In genomic region chr15:79219393-79220056, GRCh38 we compare ENCODE assay signal across 24 cellular contexts.
"Had no signal": no experiment of that assay in that cellular context is flagged by ENCODE, and none has a peak within 500 bp of the region (broad histone marks: within the 10 kb centered on the region; RNA-seq: fewer than 3 reads in every experiment).

No MANE protein-coding gene starts in this region.

- H3K4me3 ChIP-seq: Peyer's patch had no signal

- H3K36me3 ChIP-seq: brain microvascular endothelial cell, Peyer's patch had no signal

- H3K27me3 ChIP-seq: brain microvascular endothelial cell, Peyer's patch had no signal

- H3K4me1 ChIP-seq: Peyer's patch had no signal

- ATAC-seq: activated CD8-positive, alpha-beta T cell treated with anti-CD3 and anti-CD28 coated beads, Interleukin-2, amount 10 ng/mL, durations not matched to agents 7 days and 5 days; activated naive CD4-positive, alpha-beta T cell treated with anti-CD3 and anti-CD28 coated beads, Interleukin-2, amount 50 U/mL, for 72 hours; activated naive CD8-positive, alpha-beta T cell treated with anti-CD3 and anti-CD28 coated beads, Interleukin-2, amount 50 U/mL, for 24 hours; activated T-cell treated with anti-CD3 and anti-CD28 coated beads, Interleukin-2, amount 50 U/mL, for 4 hours; HepG2; T-helper 17 cell; WTC11 had no signal

- H3K4me2 ChIP-seq: KMS-11 had no signal

- DNase-seq: activated CD4-positive, alpha-beta T cell treated with anti-CD3 and anti-CD28 coated beads for 48 hours; activated CD4-positive, alpha-beta T cell treated with anti-CD3 and anti-CD28 coated beads, Interleukin-2, amount 50 U/mL, for 4 hours; activated CD4-positive, CD25-positive, alpha-beta regulatory T cell treated with anti-CD3 and anti-CD28 coated beads, Interleukin-2, amount 50 U/mL, for 72 hours; activated CD8-positive, alpha-beta T cell treated with anti-CD3 and anti-CD28 coated beads, Interleukin-2, amount 10 ng/mL, durations not matched to agents 7 days and 5 days; activated effector memory CD4-positive, alpha-beta T cell treated with anti-CD3 and anti-CD28 coated beads, Interleukin-2, amount 50 U/mL, for 16 hours; activated naive CD4-positive, alpha-beta T cell treated with Interleukin-2 at 50 U/mL for 16 hours; activated naive CD8-positive, alpha-beta T cell treated with anti-CD3 and anti-CD28 coated beads, Interleukin-2, amount 50 U/mL, for 24 hours; activated T-cell treated with anti-CD3 and anti-CD28 coated beads, Interleukin-2, amount 50 U/mL, for 4 hours; amniotic stem cell; brain microvascular endothelial cell; NCI-H1105; NCI-H1436; NCI-H1694 treated with DMSO at 0.1 percent for 48 hours; NCI-H2029 treated with DMSO at 0.1 percent for 48 hours; NCI-H446; NCI-H524; Peyer's patch; SIG-M5; T-helper 17 cell; T-helper 9 cell had no signal

- H3K27ac ChIP-seq: brain microvascular endothelial cell, KMS-11, Peyer's patch had no signal

- H3K9ac ChIP-seq: KMS-11 had no signal
